18 cellular contexts compared by ENCODE assay signal in the genomic region with DNA sequence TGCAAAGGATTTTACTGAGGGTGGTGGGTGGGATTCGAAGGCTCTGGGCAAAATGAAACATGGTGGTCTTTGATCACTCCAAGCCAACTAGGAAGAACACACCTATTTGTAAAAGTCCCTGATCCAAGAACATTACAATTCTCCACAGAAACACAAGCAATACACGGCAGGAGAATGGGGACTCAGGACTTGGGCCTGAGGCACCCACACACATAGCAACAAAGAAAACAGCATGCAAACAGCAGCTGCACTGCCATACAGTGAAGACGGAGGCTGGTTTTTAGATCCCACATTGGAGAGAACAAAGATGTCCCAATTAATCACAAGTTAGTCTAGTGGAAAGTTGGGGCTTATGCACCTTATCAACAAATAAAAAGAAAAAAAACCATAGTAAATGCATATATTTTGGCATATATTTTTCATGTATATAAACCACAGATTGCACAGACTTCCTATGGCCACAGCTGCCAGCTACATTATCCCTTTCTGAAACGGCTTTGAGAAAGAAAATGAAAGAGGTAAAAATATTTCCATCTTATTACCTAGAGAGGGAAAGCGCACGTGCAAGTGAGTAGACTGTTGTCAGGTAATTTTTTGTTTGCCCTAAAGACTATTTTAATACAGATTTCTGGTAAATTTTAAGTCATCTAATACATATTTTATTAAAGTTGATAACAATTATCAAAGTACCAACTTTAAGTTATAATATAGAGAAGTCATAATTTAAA.
A peak's percentile ranks its signal among the peaks of the same experiment; 100 is the strongest.
DNase-seq lines count a peak whose midpoint lies in the region; ATAC-seq, FAIRE-seq and TF ChIP-seq lines count a peak whose summit lies in the region.
"Had no signal": no experiment of that assay in that cellular context is flagged by ENCODE, and none has a peak within 500 bp of the region (broad histone marks: within the 10 kb centered on the region; RNA-seq: fewer than 3 reads in every experiment).

No MANE protein-coding gene starts in this region.

- H3K4ac ChIP-seq in mesendoderm (ENCODE audit: low read depth, low read length), result no peak overlapping the region

- no peak overlapping the region for H3K18ac ChIP-seq in mesendoderm (ENCODE audit: low read length)

- peak overlapping the region; percentile 61 for H3K9ac ChIP-seq in MM.1S (ENCODE audit: low read length)
- H3K9ac ChIP-seq in mesendoderm (ENCODE audit: low read length), result no peak overlapping the region

- H3K79me2 ChIP-seq in MM.1S (ENCODE audit: low read length) (no peaks in the 10 kb centered on the region), mesendoderm (ENCODE audit: control insufficient read depth, insufficient read depth, low read length) (no peaks in the 10 kb centered on the region)

- WGBS in mesendoderm (ENCODE audit: extremely low coverage, insufficient coverage, low lambda C conversion rate), result no CpG with 5 or more reads among the region's 6 CpGs

- H3K9me3 ChIP-seq in MM.1S (replicated peaks; ENCODE audit: insufficient read depth, low read length), result no peaks in the 10 kb centered on the region

- H4K5ac ChIP-seq in mesendoderm (ENCODE audit: low read length), result no peak overlapping the region

- H3K79me1 ChIP-seq in mesendoderm (ENCODE audit: low read length), result no peaks in the 10 kb centered on the region

- peak overlapping the region; percentile 60 for H3K4me2 ChIP-seq in MM.1S (ENCODE audit: low read depth, low read length)
- no peak overlapping the region for H3K4me2 ChIP-seq in mesendoderm (ENCODE audit: low read length)

- no peak for TF ChIP-seq CTCF in GM12865 (IDR thresholded peaks at IDR 0.05; ENCODE audit: insufficient read depth, low read depth, low read length, missing control alignments)
- no peak for TF ChIP-seq CTCF in MM.1S (IDR thresholded peaks at IDR 0.05; ENCODE audit: low read length)

- H2BK15ac ChIP-seq in mesendoderm (replicated peaks; ENCODE audit: low read depth), result no peak overlapping the region

- H3K36me3 ChIP-seq in MM.1S (replicated peaks; ENCODE audit: insufficient read depth, low read length), result no peaks in the 10 kb centered on the region
- no peaks in the 10 kb centered on the region for H3K36me3 ChIP-seq in mesendoderm (ENCODE audit: control insufficient read depth, insufficient read depth, low read length)
- H3K36me3 ChIP-seq: cardiac muscle cell had no signal

- peak; percentile 32 for ATAC-seq in GM21717 (IDR thresholded peaks at IDR 0.05; ENCODE audit: unreplicated experiment)
- ATAC-seq: stimulated activated memory B cell treated with anti-CD40 and anti-IgM and Interleukin-4, amounts not matched to agents 10 μg/mL and 1 μg/mL and 100 μg/mL, for 72 hours had no signal

- H3K27ac ChIP-seq in MM.1S (ENCODE audit: low read length) (peak overlapping the region; percentile 98), mesendoderm (ENCODE audit: low read depth, low read length) (no peak overlapping the region)
- H3K27ac ChIP-seq: cardiac muscle cell, RWPE1 had no signal

- no peak for FAIRE-seq in HTR-8/SVneo (lab: Jason Lieb, UNC)
- FAIRE-seq: GM18507 had no signal

- H3K27me3 ChIP-seq in MM.1S (replicated peaks; ENCODE audit: insufficient read depth, low read length), result no peaks in the 10 kb centered on the region
- H3K27me3 ChIP-seq in mesendoderm (ENCODE audit: insufficient read depth, low read length, poor library complexity), result no peaks in the 10 kb centered on the region

- H4K8ac ChIP-seq in mesendoderm (ENCODE audit: low read depth, low read length), result no peak overlapping the region

- peaks cover 16% of the 10 kb centered on the region for H3F3A ChIP-seq in MM.1S (ENCODE audit: insufficient read depth, low read length)

- H2BK120ac ChIP-seq in mesendoderm (ENCODE audit: low read depth, low read length), result no peak overlapping the region

- H4K20me1 ChIP-seq in MM.1S (ENCODE audit: insufficient read depth, low read length), result no peaks in the 10 kb centered on the region

- peak overlapping the region; percentile 54; the same call in 1 of the 2 replicates for H2AFZ ChIP-seq in MM.1S (ENCODE audit: low read length)

- no peak overlapping the region for H3K23ac ChIP-seq in mesendoderm (ENCODE audit: low read length)

- H3K4me3 ChIP-seq in GM12865 (ENCODE audit: low read depth, low read length) (no peak overlapping the region; the same call in 1 of the 2 replicates), MM.1S (ENCODE audit: low read length) (peak overlapping the region; percentile 11; the same call in 1 of the 2 replicates), mesendoderm (ENCODE audit: low read length) (no peak overlapping the region)
- H3K4me3 ChIP-seq: cardiac muscle cell had no signal

- H3K56ac ChIP-seq in mesendoderm (ENCODE audit: low read length), result no peak overlapping the region

- no peak overlapping the region for H2BK5ac ChIP-seq in mesendoderm (ENCODE audit: low read length)

- H3K4me1 ChIP-seq in MM.1S (ENCODE audit: low read length) (peaks cover 20% of the 10 kb centered on the region), mesendoderm (ENCODE audit: control insufficient read depth, low read depth, low read length) (no peaks in the 10 kb centered on the region)

- H2AK5ac ChIP-seq in mesendoderm (ENCODE audit: low read length), result no peak overlapping the region

- H3K9me2 ChIP-seq in MM.1S (replicated peaks; ENCODE audit: insufficient read depth, low read length), result no peaks in the 10 kb centered on the region

- peak; percentile 81 for DNase-seq in GM12865 (ENCODE audit: low read depth)
- peak; percentile 59 for DNase-seq in MM.1S
- peak; percentile 19 for DNase-seq in mesendoderm
- DNase-seq in GM03348 (ENCODE audit: low spot score), result no peak
- DNase-seq in superior temporal gyrus (ENCODE audit: extremely low spot score), result no peak
- no peak for DNase-seq in HTR-8/SVneo (ENCODE audit: insufficient read length, low spot score)
- DNase-seq in epidermal melanocyte (ENCODE audit: insufficient read length, low spot score), result no peak
- DNase-seq: activated CD4-positive, alpha-beta memory T cell treated with anti-CD3 and anti-CD28 coated beads, Interleukin-2, amount 10 ng/mL, durations not matched to agents 7 days and 5 days; activated naive CD4-positive, alpha-beta T cell treated with Interleukin-2 at 50 U/mL for 16 hours; GOT3; Kasumi-1; NCI-H2081 treated with DMSO at 0.1 percent for 48 hours; posterior cingulate gyrus had no signal

Comparison
In these comparisons a context has a peak if more than half of its experiments do, and no peak if none do; other contexts are left out.
1. DNase-seq: peak in GM12865 (single experiment), MM.1S (single experiment) and mesendoderm (single experiment); none in GM03348 (single experiment), superior temporal gyrus (single experiment), HTR-8/SVneo (single experiment) and epidermal melanocyte (single experiment).